In the genomic region with DNA sequence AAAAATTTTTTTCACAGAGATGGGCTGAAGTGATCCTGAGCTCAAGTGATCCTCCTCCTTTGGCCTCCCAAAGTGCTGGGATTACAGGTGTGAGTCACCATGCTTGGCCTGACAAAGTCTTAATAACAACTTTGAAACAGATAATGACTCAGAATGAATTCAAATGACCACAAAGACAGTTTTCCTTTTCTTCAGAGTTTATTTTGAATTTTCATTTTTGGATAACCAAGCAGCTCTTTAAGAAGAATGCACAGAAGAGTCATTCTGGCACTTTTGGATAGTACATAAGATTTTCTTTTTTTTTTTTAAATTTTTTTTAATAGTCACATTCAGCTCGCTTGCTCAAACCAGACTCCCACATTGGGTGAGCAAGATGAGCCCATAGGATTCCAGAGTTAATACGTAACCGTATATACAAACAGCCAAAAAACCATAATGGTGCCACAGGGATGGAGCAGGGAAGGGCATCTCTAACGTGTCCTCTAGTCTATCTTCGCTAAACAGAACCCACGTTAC, we compare ENCODE assay signal across 12 cellular contexts. TPM values are rescaled to one million over a fixed set of nuclear protein-coding genes. Genes with fewer than 3 reads are reported as not detected.
DNase-seq lines count a peak whose midpoint lies in the region; ATAC-seq, FAIRE-seq and TF ChIP-seq lines count a peak whose summit lies in the region.
"Had no signal": no experiment of that assay in that cellular context is flagged by ENCODE, and none has a peak within 500 bp of the region (broad histone marks: within the 10 kb centered on the region; RNA-seq: fewer than 3 reads in every experiment).

No MANE protein-coding gene starts in this region.

- TF ChIP-seq EP300 in A549 (IDR thresholded peaks at IDR 0.05), result no peak

- H3K27ac ChIP-seq in A549, result no peak overlapping the region
- H3K27ac ChIP-seq in SJSA1, result peak overlapping the region; percentile 87
- H3K27ac ChIP-seq: neutrophil had no signal

- no peak overlapping the region for H3K4me2 ChIP-seq in A549

- H3K27me3 Mint-ChIP-seq in mesothelial cell of epicardium (ENCODE audit: low read depth), result no peaks in the 10 kb centered on the region

- no peak overlapping the region for H3K4me3 Mint-ChIP-seq in mesothelial cell of epicardium
- H3K4me3 Mint-ChIP-seq: T-helper 2 cell treated with Interferon-gamma antibody and Interleukin-4, amounts not matched to agents 5 μg/mL and 100 μg/mL, for 36 hours had no signal

- no peak overlapping the region for H3K27ac Mint-ChIP-seq in mesothelial cell of epicardium
- H3K27ac Mint-ChIP-seq: T-helper 2 cell treated with Interferon-gamma antibody and Interleukin-4, amounts not matched to agents 5 μg/mL and 100 μg/mL, for 36 hours had no signal

- peaks cover 47% of the 10 kb centered on the region for H3K36me3 ChIP-seq in SJSA1
- H3K36me3 ChIP-seq: neutrophil had no signal

- DNase-seq in A549 (ENCODE audit: low read depth in 1 of 2, low spot score in 1 of 2), result no peak
- DNase-seq in EH (ENCODE audit: low read depth), result peak; percentile 92
- DNase-seq in SJSA1 (ENCODE audit: low read depth in 1 of 2, low spot score in 2 of 2), result peak; percentile 76 to 94
- DNase-seq in fibroblast of peridontal ligament (ENCODE audit: extremely low read depth), result peak; percentile 89
- DNase-seq in NCI-H146 (lab: John Stamatoyannopoulos, UW), result no peak
- DNase-seq in Ammon's horn (ENCODE audit: low spot score), result no peak
- DNase-seq in NCI-H2029 treated with DMSO at 0.1 percent for 48 hours (lab: John Stamatoyannopoulos, UW), result no peak
- no peak for DNase-seq in mesothelial cell of epicardium (ENCODE audit: low spot score in 2 of 2, unreplicated experiment in 2 of 2)
- DNase-seq: left cardiac atrium had no signal

- no peaks in the 10 kb centered on the region for H3K4me1 Mint-ChIP-seq in mesothelial cell of epicardium

- H3K27me3 ChIP-seq in SJSA1 (replicated peaks), result no peaks in the 10 kb centered on the region

- POLR2A ChIA-PET in A549 (lab: Yijun Ruan, JAX), result no interaction called here

- H3K36me3 Mint-ChIP-seq in mesothelial cell of epicardium, result peaks cover 30% of the 10 kb centered on the region

- H3K4me3 ChIP-seq in A549 (no peak overlapping the region), SJSA1 (no peak overlapping the region)

- H3K9me3 Mint-ChIP-seq in mesothelial cell of epicardium, result no peaks in the 10 kb centered on the region
- H3K9me3 Mint-ChIP-seq: T-helper 2 cell treated with Interferon-gamma antibody and Interleukin-4, amounts not matched to agents 5 μg/mL and 100 μg/mL, for 36 hours had no signal

- TF ChIP-seq CTCF in A549 (IDR thresholded peaks at IDR 0.05) (no peak), mesothelial cell of epicardium (IDR thresholded peaks at IDR 0.05; ENCODE audit: unreplicated experiment) (no peak)

- no peaks in the 10 kb centered on the region for H3K9me3 ChIP-seq in A549
- H3K9me3 ChIP-seq in SJSA1 (replicated peaks), result no peaks in the 10 kb centered on the region
- H3K9me3 ChIP-seq: neutrophil had no signal

- WGBS in A549 (ENCODE audit: missing lambda C conversion rate), result 80% methylated on average over 6 of the region's 6 CpGs

- no peak for ATAC-seq in A549

- no peak for TF ChIP-seq RAD21 in A549 (conservative IDR thresholded peaks at IDR 0.05 in 1 of 2, IDR thresholded peaks at IDR 0.05 in 1 of 2)

- TF ChIP-seq POLR2A in A549 (IDR thresholded peaks at IDR 0.05; ENCODE audit: low read length), result no peak

- CTCF ChIA-PET in A549 (lab: Yijun Ruan, JAX), result interaction anchor here (0.8 to 2.9 kb wide), 11 partner anchors 10 to 105 kb away, joined by 3 to 12 read pairs (median 3); no protein-coding TSS in a partner anchor

- no peak for FAIRE-seq in A549 (lab: Jason Lieb, UNC)
- FAIRE-seq: frontal cortex had no signal

- H3K4me1 ChIP-seq in A549 (peaks cover 8% of the 10 kb centered on the region; the same call in 2 of the 3 replicates), SJSA1 (replicated peaks) (peaks cover 32% of the 10 kb centered on the region)

TF ChIP-seq in A549, 52 proteins besides CTCF, POLR2A, EP300 and RAD21:
- no peak for TF ChIP-seq FOSL2 (IDR thresholded peaks at IDR 0.05)
- peak; percentile 64 for TF ChIP-seq FOSL2 (CRISPR knock-in tag; IDR thresholded peaks at IDR 0.05)
- TF ChIP-seq GATA3 (IDR thresholded peaks at IDR 0.05; ENCODE audit: borderline replicate concordance), result no peak

RNA-seq across cellular contexts. Expression of gene NMT2, which starts 43.0 kb away (rescaled TPM):
- polyA plus RNA-seq in A549 (2011; rRNA removed) (13.1 and 14.7 TPM in 2 replicates), A549 (2017; fragmentation: RNase III; extraction: RNeasy Plus Mini Kit Qiagen cat#74134 plus additional on column Dnase treatment) (19.6 to 23.2 TPM (median 22.5 TPM) in 3 replicates)
- 9.0 and 9.3 TPM in 2 replicates for polyA plus RNA-seq in A549 (2012; cell fraction: cytosol; rRNA removed)
- 5.6 and 16.5 TPM in 2 replicates for polyA plus RNA-seq in A549 (2012; cell fraction: nucleus; rRNA removed)
- polyA minus RNA-seq in A549 (2011; rRNA and poly(A)+ RNA removed), result 5.5 and 7.5 TPM in 2 replicates
- total RNA-seq in SJSA1 (2014; rRNA removed; shearing (Covaris generic)), result 53.7 and 80.6 TPM in 2 replicates
- total RNA-seq in mesothelial cell of epicardium, result 19.3 to 21.9 TPM (median 20.0 TPM) in 3 replicates

Comparison
In these comparisons a context has a peak if more than half of its experiments do, and no peak if none do; other contexts are left out.
1. DNase-seq: peak in EH (single experiment), SJSA1 (2 of 2) and fibroblast of peridontal ligament (single experiment); none in A549 (0 of 2), NCI-H146 (single experiment), Ammon's horn (single experiment), NCI-H2029 treated with DMSO at 0.1 percent for 48 hours (single experiment) and mesothelial cell of epicardium (0 of 2).